In the genomic region with DNA sequence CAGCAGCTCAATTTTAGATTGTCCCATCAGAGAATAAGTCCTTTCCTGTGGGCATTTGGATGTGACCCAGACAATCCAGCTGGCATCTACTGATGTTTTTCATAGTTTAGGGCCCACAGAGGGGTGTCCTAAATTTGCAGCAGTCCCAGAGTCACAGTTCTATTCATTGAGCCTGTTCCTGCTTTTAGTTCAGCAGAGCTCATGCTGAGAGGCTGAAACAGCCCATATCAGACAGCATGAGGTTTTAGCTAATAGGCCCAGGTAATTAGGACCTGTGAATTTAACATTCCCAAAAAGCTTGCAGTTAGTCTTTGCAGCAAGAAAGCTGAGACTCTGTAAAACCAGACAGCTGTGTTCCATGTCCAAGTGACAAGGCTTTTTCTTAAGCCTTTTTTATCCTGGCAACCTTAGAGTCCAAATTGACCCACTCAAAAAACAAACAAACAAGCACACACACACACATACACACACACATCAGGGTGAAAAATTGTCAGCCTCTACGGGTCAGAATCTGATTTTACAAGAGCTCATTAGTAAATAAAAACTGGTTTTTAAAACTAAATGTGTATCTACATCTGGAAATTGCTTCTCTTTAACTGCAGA, we compare ENCODE assay signal across 1 cellular context.
TF ChIP-seq lines count a peak whose summit lies in the region.

No MANE protein-coding gene starts in this region.

TF ChIP-seq in WTC11, 78 proteins besides CTCF, POLR2A, EP300 and RAD21 (continued from another document):
- TF ChIP-seq, protein P1, sequence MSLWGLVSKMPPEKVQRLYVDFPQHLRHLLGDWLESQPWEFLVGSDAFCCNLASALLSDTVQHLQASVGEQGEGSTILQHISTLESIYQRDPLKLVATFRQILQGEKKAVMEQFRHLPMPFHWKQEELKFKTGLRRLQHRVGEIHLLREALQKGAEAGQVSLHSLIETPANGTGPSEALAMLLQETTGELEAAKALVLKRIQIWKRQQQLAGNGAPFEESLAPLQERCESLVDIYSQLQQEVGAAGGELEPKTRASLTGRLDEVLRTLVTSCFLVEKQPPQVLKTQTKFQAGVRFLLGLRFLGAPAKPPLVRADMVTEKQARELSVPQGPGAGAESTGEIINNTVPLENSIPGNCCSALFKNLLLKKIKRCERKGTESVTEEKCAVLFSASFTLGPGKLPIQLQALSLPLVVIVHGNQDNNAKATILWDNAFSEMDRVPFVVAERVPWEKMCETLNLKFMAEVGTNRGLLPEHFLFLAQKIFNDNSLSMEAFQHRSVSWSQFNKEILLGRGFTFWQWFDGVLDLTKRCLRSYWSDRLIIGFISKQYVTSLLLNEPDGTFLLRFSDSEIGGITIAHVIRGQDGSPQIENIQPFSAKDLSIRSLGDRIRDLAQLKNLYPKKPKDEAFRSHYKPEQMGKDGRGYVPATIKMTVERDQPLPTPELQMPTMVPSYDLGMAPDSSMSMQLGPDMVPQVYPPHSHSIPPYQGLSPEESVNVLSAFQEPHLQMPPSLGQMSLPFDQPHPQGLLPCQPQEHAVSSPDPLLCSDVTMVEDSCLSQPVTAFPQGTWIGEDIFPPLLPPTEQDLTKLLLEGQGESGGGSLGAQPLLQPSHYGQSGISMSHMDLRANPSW (CRISPR knock-in tag; conservative IDR thresholded peaks at IDR 0.05; ENCODE audit: low read depth) = no peak
- TF ChIP-seq, protein P2, sequence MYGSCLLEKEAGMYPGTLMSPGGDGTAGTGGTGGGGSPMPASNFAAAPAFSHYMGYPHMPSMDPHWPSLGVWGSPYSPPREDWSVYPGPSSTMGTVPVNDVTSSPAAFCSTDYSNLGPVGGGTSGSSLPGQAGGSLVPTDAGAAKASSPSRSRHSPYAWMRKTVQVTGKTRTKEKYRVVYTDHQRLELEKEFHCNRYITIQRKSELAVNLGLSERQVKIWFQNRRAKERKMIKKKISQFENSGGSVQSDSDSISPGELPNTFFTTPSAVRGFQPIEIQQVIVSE (CRISPR knock-in tag; IDR thresholded peaks at IDR 0.05; ENCODE audit: borderline replicate concordance) = no peak
- TF ChIP-seq, protein P3, sequence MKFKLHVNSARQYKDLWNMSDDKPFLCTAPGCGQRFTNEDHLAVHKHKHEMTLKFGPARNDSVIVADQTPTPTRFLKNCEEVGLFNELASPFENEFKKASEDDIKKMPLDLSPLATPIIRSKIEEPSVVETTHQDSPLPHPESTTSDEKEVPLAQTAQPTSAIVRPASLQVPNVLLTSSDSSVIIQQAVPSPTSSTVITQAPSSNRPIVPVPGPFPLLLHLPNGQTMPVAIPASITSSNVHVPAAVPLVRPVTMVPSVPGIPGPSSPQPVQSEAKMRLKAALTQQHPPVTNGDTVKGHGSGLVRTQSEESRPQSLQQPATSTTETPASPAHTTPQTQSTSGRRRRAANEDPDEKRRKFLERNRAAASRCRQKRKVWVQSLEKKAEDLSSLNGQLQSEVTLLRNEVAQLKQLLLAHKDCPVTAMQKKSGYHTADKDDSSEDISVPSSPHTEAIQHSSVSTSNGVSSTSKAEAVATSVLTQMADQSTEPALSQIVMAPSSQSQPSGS (CRISPR knock-in tag; IDR thresholded peaks at IDR 0.05; ENCODE audit: borderline replicate concordance, low read depth) = no peak
- TF ChIP-seq PRRX2 (CRISPR knock-in tag; IDR thresholded peaks at IDR 0.05) = no peak
